In genomic region chr2:9377461-9378097, GRCh38 we compare ENCODE assay signal across 1 cellular context.
TF ChIP-seq lines count a peak whose summit lies in the region.

No MANE protein-coding gene starts in this region.

TF ChIP-seq in IMR-90, 13 proteins besides CTCF, POLR2A, EP300 and RAD21:
- TF ChIP-seq SMC3 (IDR thresholded peaks at IDR 0.05; ENCODE audit: low read depth, low read length) (no peak), ELK1 (IDR thresholded peaks at IDR 0.05; ENCODE audit: borderline replicate concordance, low read depth, low read length) (no peak), BHLHE40 (IDR thresholded peaks at IDR 0.05; ENCODE audit: low read depth, low read length) (no peak), MAZ (IDR thresholded peaks at IDR 0.05; ENCODE audit: borderline replicate concordance, low read depth, low read length) (no peak), USF2 (IDR thresholded peaks at IDR 0.05; ENCODE audit: low read depth, low read length) (no peak)
